Comparison of ENCODE assay signal across 27 cellular contexts in genomic region chr6:95865857-95866256, GRCh38.
"Had no signal": no experiment of that assay in that cellular context is flagged by ENCODE, and none has a peak within 500 bp of the region (broad histone marks: within the 10 kb centered on the region; RNA-seq: fewer than 3 reads in every experiment).

No MANE protein-coding gene starts in this region.

- ATAC-seq: activated CD8-positive, alpha-beta memory T cell treated with anti-CD3 and anti-CD28 coated beads, Interleukin-2, amount 10 ng/mL, durations not matched to agents 7 days and 5 days; activated CD8-positive, alpha-beta T cell treated with anti-CD3 and anti-CD28 coated beads for 36 hours; activated naive CD8-positive, alpha-beta T cell treated with anti-CD3 and anti-CD28 coated beads, Interleukin-2, amount 50 U/mL, for 24 hours had no signal

- H3K36me3 ChIP-seq: ascending aorta had no signal

- FAIRE-seq: TTC549 had no signal

- DNase-seq: activated B cell treated with CpG ODN at 0.5 μM for 24 hours; activated CD4-positive, alpha-beta memory T cell treated with anti-CD3 and anti-CD28 coated beads for 36 hours; activated CD4-positive, alpha-beta T cell treated with anti-CD3 and anti-CD28 coated beads for 4 hours; activated CD4-positive, alpha-beta T cell treated with anti-CD3 and anti-CD28 coated beads, Interleukin-2, amount 10 ng/mL, durations not matched to agents 24 days and 14 days; activated CD4-positive, alpha-beta T cell treated with anti-CD3 and anti-CD28 coated beads, Interleukin-2, amount 50 U/mL, for 1 hour; activated CD4-positive, alpha-beta T cell treated with anti-CD3 and anti-CD28 coated beads, Interleukin-2, amount 50 U/mL, for 4 hours; activated CD4-positive, CD25-positive, alpha-beta regulatory T cell treated with anti-CD3 and anti-CD28 coated beads, Interleukin-2, amount 50 U/mL, for 72 hours; activated CD8-positive, alpha-beta memory T cell treated with anti-CD3 and anti-CD28 coated beads, Interleukin-2, amount 10 ng/mL, durations not matched to agents 7 days and 5 days; activated CD8-positive, alpha-beta memory T cell treated with anti-CD3 and anti-CD28 coated beads, Interleukin-2, amount 50 U/mL, for 48 hours; activated CD8-positive, alpha-beta T cell treated with anti-CD3 and anti-CD28 coated beads for 36 hours; activated effector memory CD4-positive, alpha-beta T cell treated with Interleukin-2 at 50 U/mL for 16 hours; activated gamma-delta T cell; activated naive CD4-positive, alpha-beta T cell treated with anti-CD3 and anti-CD28 coated beads, Interleukin-2, amount 10 ng/mL, durations not matched to agents 7 days and 5 days; activated naive CD4-positive, alpha-beta T cell treated with Interleukin-2 at 50 U/mL for 16 hours; activated naive CD8-positive, alpha-beta T cell treated with anti-CD3 and anti-CD28 coated beads, Interleukin-2, amount 10 ng/mL, durations not matched to agents 7 days and 5 days; activated naive CD8-positive, alpha-beta T cell treated with anti-CD3 and anti-CD28 coated beads, Interleukin-2, amount 50 U/mL, for 24 hours; activated T-cell treated with anti-CD3 and anti-CD28 coated beads, Interleukin-2, amount 50 U/mL, for 24 hours; activated T-cell treated with anti-CD3 and anti-CD28 coated beads, Interleukin-2, amount 50 U/mL, for 48 hours; amygdala; anterior cingulate cortex; central memory CD4-positive, alpha-beta T cell; T-helper 1 cell; T-helper 2 cell; T-helper 9 cell had no signal

- H3K27me3 ChIP-seq: ascending aorta had no signal

- H3K9me3 ChIP-seq: ascending aorta had no signal

- H3K4me1 ChIP-seq: ascending aorta had no signal

- H3K27ac ChIP-seq: ascending aorta, VCaP had no signal

- H3K4me3 ChIP-seq: ascending aorta had no signal
